1 cellular context compared by ENCODE assay signal in genomic region chr12:53746592-53747491, GRCh38.
A peak's percentile ranks its signal among the peaks of the same experiment; 100 is the strongest.
TF ChIP-seq lines count a peak whose summit lies in the region.

No MANE protein-coding gene starts in this region.

TF ChIP-seq in GM12878, 131 proteins besides CTCF, POLR2A, EP300 and RAD21 (continued from another document):
- no peak for TF ChIP-seq SP1 (IDR thresholded peaks at IDR 0.05; ENCODE audit: low read depth, low read length)
- TF ChIP-seq, protein P1, sequence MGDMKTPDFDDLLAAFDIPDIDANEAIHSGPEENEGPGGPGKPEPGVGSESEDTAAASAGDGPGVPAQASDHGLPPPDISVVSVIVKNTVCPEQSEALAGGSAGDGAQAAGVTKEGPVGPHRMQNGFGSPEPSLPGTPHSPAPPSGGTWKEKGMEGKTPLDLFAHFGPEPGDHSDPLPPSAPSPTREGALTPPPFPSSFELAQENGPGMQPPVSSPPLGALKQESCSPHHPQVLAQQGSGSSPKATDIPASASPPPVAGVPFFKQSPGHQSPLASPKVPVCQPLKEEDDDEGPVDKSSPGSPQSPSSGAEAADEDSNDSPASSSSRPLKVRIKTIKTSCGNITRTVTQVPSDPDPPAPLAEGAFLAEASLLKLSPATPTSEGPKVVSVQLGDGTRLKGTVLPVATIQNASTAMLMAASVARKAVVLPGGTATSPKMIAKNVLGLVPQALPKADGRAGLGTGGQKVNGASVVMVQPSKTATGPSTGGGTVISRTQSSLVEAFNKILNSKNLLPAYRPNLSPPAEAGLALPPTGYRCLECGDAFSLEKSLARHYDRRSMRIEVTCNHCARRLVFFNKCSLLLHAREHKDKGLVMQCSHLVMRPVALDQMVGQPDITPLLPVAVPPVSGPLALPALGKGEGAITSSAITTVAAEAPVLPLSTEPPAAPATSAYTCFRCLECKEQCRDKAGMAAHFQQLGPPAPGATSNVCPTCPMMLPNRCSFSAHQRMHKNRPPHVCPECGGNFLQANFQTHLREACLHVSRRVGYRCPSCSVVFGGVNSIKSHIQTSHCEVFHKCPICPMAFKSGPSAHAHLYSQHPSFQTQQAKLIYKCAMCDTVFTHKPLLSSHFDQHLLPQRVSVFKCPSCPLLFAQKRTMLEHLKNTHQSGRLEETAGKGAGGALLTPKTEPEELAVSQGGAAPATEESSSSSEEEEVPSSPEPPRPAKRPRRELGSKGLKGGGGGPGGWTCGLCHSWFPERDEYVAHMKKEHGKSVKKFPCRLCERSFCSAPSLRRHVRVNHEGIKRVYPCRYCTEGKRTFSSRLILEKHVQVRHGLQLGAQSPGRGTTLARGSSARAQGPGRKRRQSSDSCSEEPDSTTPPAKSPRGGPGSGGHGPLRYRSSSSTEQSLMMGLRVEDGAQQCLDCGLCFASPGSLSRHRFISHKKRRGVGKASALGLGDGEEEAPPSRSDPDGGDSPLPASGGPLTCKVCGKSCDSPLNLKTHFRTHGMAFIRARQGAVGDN (IDR thresholded peaks at IDR 0.05) = no peak
- peak; percentile 49; the same call in 1 of the 2 replicates for TF ChIP-seq GATAD2B (conservative IDR thresholded peaks at IDR 0.05; ENCODE audit: low read depth)
- TF ChIP-seq SMARCA5 (IDR thresholded peaks at IDR 0.05) = peak; percentile 97
- TF ChIP-seq ZNF622 (IDR thresholded peaks at IDR 0.05) = no peak
- TF ChIP-seq RB1 (IDR thresholded peaks at IDR 0.05; ENCODE audit: borderline replicate concordance) = peak; percentile 79; the same call in 1 of the 2 replicates
- no peak for TF ChIP-seq CEBPB (IDR thresholded peaks at IDR 0.05; ENCODE audit: borderline replicate concordance in 1 of 2, low read depth in 2 of 2, low read length in 2 of 2)
- TF ChIP-seq CBX3 (IDR thresholded peaks at IDR 0.05; ENCODE audit: borderline replicate concordance, low read depth) = no peak
- TF ChIP-seq HCFC1 (IDR thresholded peaks at IDR 0.05; ENCODE audit: low read length) = 0 out of 2 replicates have a peak, but pooled peaks have one; percentile 20
- peak; percentile 65 for TF ChIP-seq RUNX3 (IDR thresholded peaks at IDR 0.05; ENCODE audit: low read length)
- TF ChIP-seq, protein P2, sequence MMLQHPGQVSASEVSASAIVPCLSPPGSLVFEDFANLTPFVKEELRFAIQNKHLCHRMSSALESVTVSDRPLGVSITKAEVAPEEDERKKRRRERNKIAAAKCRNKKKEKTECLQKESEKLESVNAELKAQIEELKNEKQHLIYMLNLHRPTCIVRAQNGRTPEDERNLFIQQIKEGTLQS (IDR thresholded peaks at IDR 0.05; ENCODE audit: borderline replicate concordance, extremely low read depth, low read depth, low read length) = peak; percentile 60; the same call in 1 of the 2 replicates
- peak; percentile 98 for TF ChIP-seq SMC3 (IDR thresholded peaks at IDR 0.05; ENCODE audit: borderline replicate concordance, low read length)
- TF ChIP-seq PAX5 (IDR thresholded peaks at IDR 0.05; ENCODE audit: borderline replicate concordance, low read depth, low read length) = 0 out of 2 replicates have a peak, but pooled peaks have one; percentile 8
- TF ChIP-seq CREM (IDR thresholded peaks at IDR 0.05; ENCODE audit: low read depth) = 0 out of 2 replicates have a peak, but pooled peaks have one; percentile 41
- TF ChIP-seq SREBF2 (IDR thresholded peaks at IDR 0.05; ENCODE audit: low read length) = no peak
- TF ChIP-seq ELK1 (IDR thresholded peaks at IDR 0.05; ENCODE audit: low read depth, low read length) = no peak
- TF ChIP-seq POU2F2 (IDR thresholded peaks at IDR 0.05; ENCODE audit: borderline replicate concordance, low read depth, low read length) = peak; percentile 82; the same call in 2 of the 3 replicates
- peak; percentile 31 to 60; a peak in 3 of 4 replicates for TF ChIP-seq IKZF2 (IDR thresholded peaks at IDR 0.05)
- 0 out of 2 replicates have a peak, but pooled peaks have one; percentile 29 for TF ChIP-seq TCF12 (IDR thresholded peaks at IDR 0.05; ENCODE audit: low read depth, low read length)
- peak; percentile 40; the same call in 1 of the 2 replicates for TF ChIP-seq NBN (IDR thresholded peaks at IDR 0.05)
- TF ChIP-seq FOXM1 (IDR thresholded peaks at IDR 0.05; ENCODE audit: low read depth, low read length) = peak; percentile 54; the same call in 1 of the 2 replicates
- no peak for TF ChIP-seq CUX1 (IDR thresholded peaks at IDR 0.05; ENCODE audit: insufficient replicate concordance, low read depth, low read length)
- peak; percentile 83 for TF ChIP-seq YY1 (IDR thresholded peaks at IDR 0.05; ENCODE audit: low read depth, low read length)
- no peak for TF ChIP-seq SIN3A (IDR thresholded peaks at IDR 0.05; ENCODE audit: low read depth, low read length)
- TF ChIP-seq, protein P3, sequence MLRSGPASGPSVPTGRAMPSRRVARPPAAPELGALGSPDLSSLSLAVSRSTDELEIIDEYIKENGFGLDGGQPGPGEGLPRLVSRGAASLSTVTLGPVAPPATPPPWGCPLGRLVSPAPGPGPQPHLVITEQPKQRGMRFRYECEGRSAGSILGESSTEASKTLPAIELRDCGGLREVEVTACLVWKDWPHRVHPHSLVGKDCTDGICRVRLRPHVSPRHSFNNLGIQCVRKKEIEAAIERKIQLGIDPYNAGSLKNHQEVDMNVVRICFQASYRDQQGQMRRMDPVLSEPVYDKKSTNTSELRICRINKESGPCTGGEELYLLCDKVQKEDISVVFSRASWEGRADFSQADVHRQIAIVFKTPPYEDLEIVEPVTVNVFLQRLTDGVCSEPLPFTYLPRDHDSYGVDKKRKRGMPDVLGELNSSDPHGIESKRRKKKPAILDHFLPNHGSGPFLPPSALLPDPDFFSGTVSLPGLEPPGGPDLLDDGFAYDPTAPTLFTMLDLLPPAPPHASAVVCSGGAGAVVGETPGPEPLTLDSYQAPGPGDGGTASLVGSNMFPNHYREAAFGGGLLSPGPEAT (IDR thresholded peaks at IDR 0.05; ENCODE audit: low read depth) = 0 out of 2 replicates have a peak, but pooled peaks have one; percentile 39
- TF ChIP-seq EZH2 (IDR thresholded peaks at IDR 0.05; ENCODE audit: borderline replicate concordance, control insufficient read depth, low read depth, low read length) = no peak
- TF ChIP-seq CREB1 (IDR thresholded peaks at IDR 0.05; ENCODE audit: low read depth) = peak; percentile 60
- 0 out of 2 replicates have a peak, but pooled peaks have one; percentile 54 for TF ChIP-seq IRF4 (IDR thresholded peaks at IDR 0.05; ENCODE audit: low read depth, low read length)
